24 cellular contexts compared by ENCODE assay signal in the genomic region with DNA sequence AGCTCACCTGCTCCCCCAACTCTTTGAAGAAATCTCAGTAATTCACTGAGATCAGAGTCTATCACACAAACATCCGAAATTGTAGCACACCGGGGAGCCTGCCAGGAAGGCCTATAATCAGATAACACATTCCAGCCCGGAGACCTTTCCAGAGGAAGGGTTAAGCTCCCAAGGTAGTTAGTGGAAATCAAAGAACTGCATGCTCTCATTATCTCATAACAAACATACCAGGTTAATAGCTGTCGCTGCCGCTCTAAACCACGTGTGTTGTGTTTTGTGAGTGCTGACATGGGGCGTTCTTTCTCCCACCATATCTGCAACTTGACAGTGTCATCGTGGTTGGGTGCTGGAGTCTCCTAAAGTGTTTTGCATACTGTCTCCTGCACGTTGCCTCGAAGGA.
DNase-seq lines count a peak whose midpoint lies in the region; ATAC-seq and TF ChIP-seq lines count a peak whose summit lies in the region.
"Had no signal": no experiment of that assay in that cellular context is flagged by ENCODE, and none has a peak within 500 bp of the region (broad histone marks: within the 10 kb centered on the region; RNA-seq: fewer than 3 reads in every experiment).

No MANE protein-coding gene starts in this region.

- H3F3A ChIP-seq in neural progenitor cell (ENCODE audit: low read depth): no peaks in the 10 kb centered on the region

- no peaks in the 10 kb centered on the region for H4K20me1 ChIP-seq in neural progenitor cell (ENCODE audit: low read depth)

- TF ChIP-seq CTCF in HEK293 (tag by site-specific recombination; IDR thresholded peaks at IDR 0.05) (no peak), heart left ventricle (IDR thresholded peaks at IDR 0.05) (no peak), neural progenitor cell (IDR thresholded peaks at IDR 0.05) (no peak)

- H3K4me2 ChIP-seq in neural progenitor cell: no peak overlapping the region
- H3K4me2 ChIP-seq: SK-N-SH had no signal

- peak; percentile 40 to 83 (median 56) for ATAC-seq in heart left ventricle
- ATAC-seq: activated CD4-positive, CD25-positive, alpha-beta regulatory T cell treated with anti-CD3 and anti-CD28 coated beads, Interleukin-2, amount 50 U/mL, for 24 hours; activated naive CD4-positive, alpha-beta T cell treated with anti-CD3 and anti-CD28 coated beads, Interleukin-2, amount 50 U/mL, for 72 hours had no signal

- intact Hi-C loops in heart left ventricle (cut with DNase I): no loop called here

- WGBS in heart left ventricle, 4 donors: 12 to 16% (median 13%) methylated on average over 10 of the region's 10 CpGs

- peak; percentile 81 for DNase-seq in NCI-H69 (lab: John Stamatoyannopoulos, UW)
- peak in 2 of 5 donors; percentile 23 to 63 for DNase-seq in heart left ventricle
- DNase-seq in neural progenitor cell (ENCODE audit: low spot score): peak; percentile 45
- DNase-seq in GM19238 (ENCODE audit: insufficient read length, low spot score): no peak
- no peak for DNase-seq in superior temporal gyrus (ENCODE audit: extremely low spot score)
- no peak for DNase-seq in cerebellum (ENCODE audit: low spot score)
- no peak for DNase-seq in kidney glomerular epithelial cell (lab: John Stamatoyannopoulos, UW)
- DNase-seq: activated CD8-positive, alpha-beta memory T cell treated with anti-CD3 and anti-CD28 coated beads for 24 hours; brain microvascular endothelial cell; dermis blood vessel endothelial cell; DMS53; foreskin melanocyte; KBM-7; midbrain; MV-4-11; Peyer's patch; SK-N-SH; substantia nigra; T1000 had no signal

- H3K4me1 Mint-ChIP-seq in neural progenitor cell: peaks cover 28% of the 10 kb centered on the region

- H3K27me3 ChIP-seq in heart left ventricle (peaks cover 0 to 17% (median 0%) of the 10 kb centered on the region in 9 donors), neural progenitor cell (no peaks in the 10 kb centered on the region)
- H3K27me3 ChIP-seq: brain microvascular endothelial cell, Peyer's patch had no signal

- H3K9me3 ChIP-seq in HEK293 (ENCODE audit: control insufficient read depth, insufficient read depth, low read depth, low read length): no peaks in the 10 kb centered on the region
- no peaks in the 10 kb centered on the region for H3K9me3 ChIP-seq in heart left ventricle
- H3K9me3 ChIP-seq in neural progenitor cell (ENCODE audit: low read depth): no peaks in the 10 kb centered on the region
- H3K9me3 ChIP-seq: HAP-1, Peyer's patch, SK-N-SH had no signal

- POLR2A ChIA-PET in HEK293 (lab: Yijun Ruan, JAX): no interaction called here

- H3K4me3 ChIP-seq in HEK293 (ENCODE audit: low read depth, low read length) (no peak overlapping the region), heart left ventricle (no peak overlapping the region), neural progenitor cell (no peak overlapping the region)
- H3K4me3 ChIP-seq: HAP-1, Peyer's patch had no signal

- no peak overlapping the region for H2AFZ ChIP-seq in neural progenitor cell (replicated peaks)

- peaks cover 14% of the 10 kb centered on the region for H3K27me3 Mint-ChIP-seq in neural progenitor cell (ENCODE audit: insufficient read depth, low read depth)

- no peaks in the 10 kb centered on the region for H3K79me2 ChIP-seq in neural progenitor cell (ENCODE audit: low read depth)

- H3K27ac ChIP-seq in HEK293 (ENCODE audit: extremely low read depth, low read depth, low read length): no peak overlapping the region
- H3K27ac ChIP-seq in heart left ventricle: peak overlapping the region in 2 of 12 donors; percentile 7 to 10
- H3K27ac ChIP-seq in neural progenitor cell: no peak overlapping the region
- H3K27ac ChIP-seq: brain microvascular endothelial cell, Peyer's patch had no signal

- CTCF ChIA-PET in HEK293 (lab: Yijun Ruan, JAX): no interaction called here

- peaks cover 2% of the 10 kb centered on the region for H3K36me3 Mint-ChIP-seq in neural progenitor cell
- H3K36me3 Mint-ChIP-seq: activated naive CD4-positive, alpha-beta T cell treated with anti-CD3 and anti-CD28 coated beads, Interleukin-2, amount 50 U/mL, for 72 hours had no signal

- H3K4me3 Mint-ChIP-seq in neural progenitor cell: no peak overlapping the region
- H3K4me3 Mint-ChIP-seq: neural crest cell had no signal

- H3K4me1 ChIP-seq in HEK293 (ENCODE audit: control insufficient read depth, insufficient read depth, low read length): no peaks in the 10 kb centered on the region
- H3K4me1 ChIP-seq in heart left ventricle: peaks cover 0 to 15% (median 0%) of the 10 kb centered on the region in 12 donors
- H3K4me1 ChIP-seq in neural progenitor cell: peaks cover 15% of the 10 kb centered on the region
- H3K4me1 ChIP-seq: HAP-1, Peyer's patch had no signal

- peaks cover 14% of the 10 kb centered on the region for H3K9me3 Mint-ChIP-seq in neural progenitor cell
- H3K9me3 Mint-ChIP-seq: neural crest cell had no signal

- H3K27ac Mint-ChIP-seq in neural progenitor cell: peak overlapping the region; percentile 76
- H3K27ac Mint-ChIP-seq: activated naive CD4-positive, alpha-beta T cell treated with anti-CD3 and anti-CD28 coated beads, Interleukin-2, amount 50 U/mL, for 72 hours had no signal

- no peak overlapping the region for H3K9ac ChIP-seq in neural progenitor cell
- H3K9ac ChIP-seq: SK-N-SH had no signal

- H3K36me3 ChIP-seq in HEK293 (ENCODE audit: control insufficient read depth in 2 of 2, insufficient read depth in 1 of 2, low read length in 2 of 2) (no peaks in the 10 kb centered on the region), heart left ventricle (no peaks in the 10 kb centered on the region), neural progenitor cell (no peaks in the 10 kb centered on the region)
- H3K36me3 ChIP-seq: brain microvascular endothelial cell, HAP-1, Peyer's patch had no signal

- no peak for TF ChIP-seq POLR2A in heart left ventricle (IDR thresholded peaks at IDR 0.05)

TF ChIP-seq in HEK293, 187 proteins besides CTCF, POLR2A, EP300 and RAD21:
- TF ChIP-seq GLI2 (tag by site-specific recombination; IDR thresholded peaks at IDR 0.05; ENCODE audit: borderline replicate concordance, low read depth) (no peak), TCF7L2 (IDR thresholded peaks at IDR 0.05; ENCODE audit: borderline replicate concordance, low read depth, low read length) (peak; percentile 56; the same call in 1 of the 2 replicates)

Comparison
In these comparisons a context has a peak if more than half of its experiments do, and no peak if none do; other contexts are left out.
1. DNase-seq: peak in NCI-H69 (single experiment) and neural progenitor cell (single experiment); none in GM19238 (single experiment), superior temporal gyrus (single experiment), cerebellum (single experiment) and kidney glomerular epithelial cell (single experiment).